ENCODE assay signal across 8 cellular contexts in genomic region chr15:33194704-33195261, GRCh38. TPM values are rescaled to one million over a fixed set of nuclear protein-coding genes. Genes with fewer than 3 reads are reported as not detected.
DNase-seq lines count a peak whose midpoint lies in the region; ATAC-seq, FAIRE-seq and TF ChIP-seq lines count a peak whose summit lies in the region.

Gene FMN1, minus strand, starts transcription at chr15:33194714. Its CDS starts 39,800 bp downstream, at chr15:33154914.

- no peaks in the 10 kb centered on the region for H3K9me3 Mint-ChIP-seq in mesothelial cell of epicardium

- peaks cover 6% of the 10 kb centered on the region for H3K4me1 Mint-ChIP-seq in mesothelial cell of epicardium

- ATAC-seq in HG03439 (IDR thresholded peaks at IDR 0.05; ENCODE audit: unreplicated experiment), result peak; percentile 84

- FAIRE-seq in GM19239 (lab: Jason Lieb, UNC), result peak; percentile 76

- H3K4me3 ChIP-seq in epithelial cell of esophagus (ENCODE audit: low read length), result peak within 1 kb of the TSS; percentile 60

- peak within 1 kb of the TSS; percentile 76 for H3K4me3 Mint-ChIP-seq in mesothelial cell of epicardium

- TF ChIP-seq CTCF in epithelial cell of esophagus (IDR thresholded peaks at IDR 0.05; ENCODE audit: insufficient read depth, low read depth, low read length, missing control alignments) (no peak), mesothelial cell of epicardium (IDR thresholded peaks at IDR 0.05; ENCODE audit: unreplicated experiment) (no peak)

- peak; percentile 98 for DNase-seq in AG08395 (ENCODE audit: low spot score)
- DNase-seq in GM19239 (ENCODE audit: insufficient read length, low spot score), result peak; percentile 65
- peak; percentile 87 to 94 for DNase-seq in NOMO-1 (lab: John Stamatoyannopoulos, UW; ENCODE audit: unreplicated experiment in 2 of 2)
- DNase-seq in activated T-cell treated with anti-CD3 and anti-CD28 coated beads for 48 hours (ENCODE audit: low read depth), result peak; percentile 88
- peak; percentile 95 for DNase-seq in epithelial cell of esophagus (ENCODE audit: low read depth)
- peak; percentile 90 to 92 for DNase-seq in mesothelial cell of epicardium (ENCODE audit: low spot score in 2 of 2, unreplicated experiment in 2 of 2)
- DNase-seq in stimulated activated CD8-positive, alpha-beta memory T cell treated with anti-CD3 and anti-CD28 coated beads, Interleukin-12 subunit alpha, Interleukin-12 subunit beta, amount 100 ng/mL, for 24 hours (ENCODE audit: extremely low read depth), result peak; percentile 72

- H3K36me3 Mint-ChIP-seq in mesothelial cell of epicardium, result no peaks in the 10 kb centered on the region

- peaks cover 36% of the 10 kb centered on the region for H3K27me3 Mint-ChIP-seq in mesothelial cell of epicardium (ENCODE audit: low read depth)

- H3K27ac Mint-ChIP-seq in mesothelial cell of epicardium, result peak within 1 kb of the TSS; percentile 53

RNA-seq across cellular contexts. Expression of gene FMN1, which starts in this region (rescaled TPM):
- total RNA-seq in mesothelial cell of epicardium, result 1.1 to 1.6 TPM (median 1.2 TPM) in 3 replicates

Comparison
In these comparisons a context has a peak if more than half of its experiments do, and no peak if none do; other contexts are left out.
1. Peak in every context shown above with its lines: DNase-seq, ATAC-seq and H3K4me3 ChIP-seq.